ENCODE assay signal across 10 cellular contexts in the genomic region with DNA sequence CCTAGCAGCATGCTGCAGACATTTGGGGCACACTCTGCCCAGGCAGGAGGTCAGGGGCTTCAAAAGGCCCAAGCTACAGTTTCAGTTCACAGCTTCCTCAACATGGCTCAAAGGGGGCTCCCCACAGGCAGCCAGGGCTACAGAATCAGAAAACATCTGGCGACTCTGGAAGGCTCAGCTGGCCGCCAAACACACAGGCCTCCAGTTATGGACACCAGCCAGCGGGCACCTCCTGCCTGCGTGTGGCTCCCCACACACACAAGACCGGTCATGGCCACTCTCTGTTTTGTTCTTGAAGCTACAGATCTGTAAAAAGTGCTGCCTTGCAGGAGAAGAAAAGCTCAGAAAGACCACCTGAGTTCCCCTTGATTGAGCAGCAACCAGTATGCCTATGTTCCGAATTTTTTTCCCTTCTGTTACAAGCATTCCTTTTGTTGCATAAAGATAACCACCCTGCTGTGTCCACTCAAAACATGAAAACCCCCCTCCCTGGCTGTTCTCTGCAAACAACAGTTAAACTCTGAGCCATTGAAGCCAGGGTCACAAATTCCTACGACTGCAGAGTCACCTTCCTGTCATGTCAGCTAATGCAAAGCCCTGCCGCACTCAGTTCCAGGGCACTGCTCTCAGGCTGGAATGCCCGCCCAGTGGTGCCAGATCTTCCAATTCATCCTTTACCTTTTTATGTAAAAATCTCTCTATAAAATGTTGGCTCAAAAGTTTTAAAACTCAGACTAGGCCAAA. TPM values are rescaled to one million over a fixed set of nuclear protein-coding genes. Genes with fewer than 3 reads are reported as not detected.
DNase-seq lines count a peak whose midpoint lies in the region; TF ChIP-seq lines count a peak whose summit lies in the region.
"Had no signal": no experiment of that assay in that cellular context is flagged by ENCODE, and none has a peak within 500 bp of the region (broad histone marks: within the 10 kb centered on the region; RNA-seq: fewer than 3 reads in every experiment).

No MANE protein-coding gene starts in this region.

- 17 to 19% methylated on average over 9 of the region's 9 CpGs for WGBS in ectodermal cell, 2 experiments
- WGBS in thyroid gland, 2 donors = 26 to 29% methylated on average over 8 to 9 of the region's 9 CpGs
- 73% methylated on average over 5 of the region's 9 CpGs for WGBS in suprapubic skin

- TF ChIP-seq POLR2A in thyroid gland (IDR thresholded peaks at IDR 0.05) (no peak), suprapubic skin (IDR thresholded peaks at IDR 0.05) (no peak)

- DNase-seq in NCI-H146 (lab: John Stamatoyannopoulos, UW) (peak; percentile 43), islet precursor cell (peak; percentile 49), thyroid gland (peak; percentile 86 to 91), medulla oblongata (ENCODE audit: extremely low spot score) (no peak), suprapubic skin (ENCODE audit: low spot score in 2 of 2) (no peak)
- DNase-seq in stimulated activated CD4-positive, alpha-beta T cell treated with anti-CD3 and anti-CD28 coated beads, Interleukin-15, amount 100 ng/mL, for 24 hours = no peak
- DNase-seq: stimulated activated CD4-positive, alpha-beta T cell treated with anti-CD3 and anti-CD28 coated beads, Interleukin-12 subunit alpha, Interleukin-12 subunit beta, amount 100 ng/mL, for 4 hours; stimulated activated CD8-positive, alpha-beta memory T cell treated with anti-CD3 and anti-CD28 coated beads, Interleukin-4, amount 100 ng/mL, for 48 hours; T-helper 9 cell had no signal

- H3K27me3 ChIP-seq in ectodermal cell (ENCODE audit: control insufficient read depth, insufficient read depth, low read length, poor library complexity, severe bottlenecking) = peaks cover 7% of the 10 kb centered on the region
- H3K27me3 ChIP-seq in thyroid gland = no peaks in the 10 kb centered on the region
- no peaks in the 10 kb centered on the region for H3K27me3 ChIP-seq in suprapubic skin

- intact Hi-C loops in thyroid gland (cut with DNase I) = no loop called here

- H3K36me3 ChIP-seq in ectodermal cell (ENCODE audit: control insufficient read depth, insufficient read depth, low read length) (no peaks in the 10 kb centered on the region), thyroid gland (no peaks in the 10 kb centered on the region), suprapubic skin (peaks cover 2% of the 10 kb centered on the region)

- peaks cover 31% of the 10 kb centered on the region for H3K4me1 ChIP-seq in ectodermal cell (ENCODE audit: control insufficient read depth, insufficient read depth, low read length)
- peaks cover 89 to 91% of the 10 kb centered on the region in 2 donors for H3K4me1 ChIP-seq in thyroid gland
- peaks cover 33% of the 10 kb centered on the region for H3K4me1 ChIP-seq in suprapubic skin

- TF ChIP-seq CTCF in thyroid gland (IDR thresholded peaks at IDR 0.05) = no peak
- no peak for TF ChIP-seq CTCF in suprapubic skin (IDR thresholded peaks at IDR 0.05)

- peak overlapping the region; percentile 38 for H3K27ac ChIP-seq in ectodermal cell (ENCODE audit: insufficient read depth, low read depth, low read length, poor library complexity, severe bottlenecking)
- peak overlapping the region; percentile 75 to 85 (median 84) for H3K27ac ChIP-seq in thyroid gland
- no peak overlapping the region for H3K27ac ChIP-seq in suprapubic skin

- no peak for TF ChIP-seq EP300 in suprapubic skin (IDR thresholded peaks at IDR 0.05)

- no peak overlapping the region for H3K4me3 ChIP-seq in ectodermal cell (ENCODE audit: insufficient read depth, low read depth, low read length)
- H3K4me3 ChIP-seq in thyroid gland (replicated peaks in 1 of 3) = no peak overlapping the region
- no peak overlapping the region for H3K4me3 ChIP-seq in suprapubic skin

- H3K9me3 ChIP-seq in ectodermal cell (ENCODE audit: control insufficient read depth, low read length) (peaks cover 4% of the 10 kb centered on the region), thyroid gland (no peaks in the 10 kb centered on the region), suprapubic skin (no peaks in the 10 kb centered on the region)

RNA-seq across cellular contexts. Expression of a gene that starts 33.6 kb away (rescaled TPM):
- 1.3 TPM for polyA plus RNA-seq in ectodermal cell (2013, experiment 1 of 4)
- polyA plus RNA-seq in ectodermal cell (2013, experiment 2 of 4) = 1.7 TPM
- 1.7 TPM for polyA plus RNA-seq in ectodermal cell (2013, experiment 3 of 4)
- polyA plus RNA-seq in ectodermal cell (2013, experiment 4 of 4) = 1.9 TPM
- total RNA-seq in thyroid gland (100 to 1,000 TPM in 3 of 4 donors, 10 to 100 TPM in 1; 42.9 to 220 (median 142) TPM), suprapubic skin (1 to 10 TPM; 4.0 to 6.0 (median 4.6) TPM)

RNA-seq across cellular contexts. Expression of a gene that starts 52.1 kb away (rescaled TPM):
- not detected for polyA plus RNA-seq in ectodermal cell (2013, experiment 1 of 4)
- not detected for polyA plus RNA-seq in ectodermal cell (2013, experiment 2 of 4)
- not detected for polyA plus RNA-seq in ectodermal cell (2013, experiment 3 of 4)
- not detected for polyA plus RNA-seq in ectodermal cell (2013, experiment 4 of 4)
- not detected for total RNA-seq in thyroid gland
- total RNA-seq in suprapubic skin = not detected

Comparison
In these comparisons a context has a peak if more than half of its experiments do, and no peak if none do; other contexts are left out.
1. DNase-seq: peak in NCI-H146 (single experiment), islet precursor cell (single experiment) and thyroid gland (2 of 2); none in medulla oblongata (single experiment), stimulated activated CD4-positive, alpha-beta T cell treated with anti-CD3 and anti-CD28 coated beads, Interleukin-15, amount 100 ng/mL, for 24 hours (single experiment) and suprapubic skin (0 of 2).
2. RNA of a gene that starts 33.6 kb away (total RNA-seq): 42.9 to 220 TPM in thyroid gland; 4.0 to 6.0 TPM in suprapubic skin; every median in the first group is over 4 times any median in the second.